8 cellular contexts compared by ENCODE assay signal in genomic region chr1:224503161-224504118, GRCh38.
DNase-seq lines count a peak whose midpoint lies in the region; ATAC-seq lines count a peak whose summit lies in the region.

No MANE protein-coding gene starts in this region.

- ATAC-seq in GM21367 (IDR thresholded peaks at IDR 0.05; ENCODE audit: unreplicated experiment) (peak; percentile 95), HG03565 (IDR thresholded peaks at IDR 0.05; ENCODE audit: unreplicated experiment) (peak; percentile 85), left cardiac atrium (peak; percentile 96 to 98)

- intact Hi-C loops in left cardiac atrium (cut with DNase I) = no loop called here

- DNase-seq in GDM1 (lab: John Stamatoyannopoulos, UW) (peak; percentile 94), NCI-H69 (lab: John Stamatoyannopoulos, UW) (peak; percentile 99), amygdala (lab: John Stamatoyannopoulos, UW) (peak in 52 of 56 donors; percentile 5 to 87 (median 52)), left cardiac atrium (peak; percentile 93), pons (ENCODE audit: low spot score) (peak; percentile 80), amniotic stem cell (lab: John Stamatoyannopoulos, UW) (no peak)
